ENCODE assay signal across 8 cellular contexts in the genomic region with DNA sequence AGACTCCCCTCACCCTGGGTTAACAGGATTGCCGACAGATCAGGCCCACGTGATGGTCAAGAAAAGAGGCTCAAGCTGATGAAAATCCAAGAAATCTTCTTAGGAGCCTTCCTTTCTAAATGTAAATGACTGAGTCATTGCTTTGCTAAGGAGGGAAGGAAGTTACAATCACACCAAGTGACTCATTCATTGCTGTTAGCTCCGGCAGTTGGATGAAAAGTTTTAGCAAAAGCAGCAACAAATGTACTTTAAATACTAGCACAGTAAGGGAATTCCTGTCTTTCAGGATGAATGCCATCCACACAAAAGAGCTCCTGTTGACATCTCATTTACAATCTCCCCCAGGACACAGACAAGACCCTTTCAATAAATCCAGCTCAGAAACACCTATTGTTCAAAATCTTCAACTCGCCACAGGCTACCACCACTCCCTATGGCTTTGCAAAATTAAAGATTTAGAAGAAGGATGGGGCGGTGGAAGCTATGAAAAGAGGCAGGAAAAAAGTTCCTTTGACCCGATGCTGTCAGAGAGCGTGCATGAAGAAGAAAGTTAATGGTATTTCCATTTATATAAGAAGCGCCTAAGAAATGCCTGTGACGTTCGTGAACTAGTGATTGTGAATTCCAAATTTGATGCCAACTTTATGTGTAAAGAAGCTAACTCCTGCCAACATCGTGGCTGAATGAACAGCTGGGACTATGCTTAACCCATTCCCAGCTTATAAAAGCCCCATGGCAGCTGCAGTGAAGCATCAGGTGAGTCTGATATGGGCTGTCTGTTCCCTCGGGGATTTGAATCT.
DNase-seq lines count a peak whose midpoint lies in the region; ATAC-seq and TF ChIP-seq lines count a peak whose summit lies in the region.

No MANE protein-coding gene starts in this region.

- H3K27me3 ChIP-seq in naive thymus-derived CD4-positive, alpha-beta T cell (ENCODE audit: control insufficient read depth in 2 of 2, insufficient read depth in 2 of 2, low read length in 2 of 2) = no peaks in the 10 kb centered on the region

- DNase-seq in NCI-H1092 treated with DMSO at 0.1 percent for 48 hours (lab: John Stamatoyannopoulos, UW) = peak; percentile 0
- no peak for DNase-seq in NCI-H1092 (lab: John Stamatoyannopoulos, UW)
- peak; percentile 81 for DNase-seq in MV-4-11 (lab: John Stamatoyannopoulos, UW)
- peak; percentile 61 for DNase-seq in UCSD-AML1 (lab: John Stamatoyannopoulos, UW; ENCODE audit: unreplicated experiment)
- peak; percentile 98 for DNase-seq in fibroblast of mammary gland (ENCODE audit: low read depth)
- DNase-seq in naive thymus-derived CD4-positive, alpha-beta T cell = no peak
- no peak for DNase-seq in central memory CD4-positive, alpha-beta T cell

- H3K36me3 Mint-ChIP-seq in naive thymus-derived CD4-positive, alpha-beta T cell = peaks cover 0 to 9% (median 0%) of the 10 kb centered on the region in 5 donors

- peak overlapping the region; percentile 47 for H3K4me3 ChIP-seq in fibroblast of mammary gland (ENCODE audit: control insufficient read depth, low read depth, low read length)
- H3K4me3 ChIP-seq in naive thymus-derived CD4-positive, alpha-beta T cell (ENCODE audit: low read length) = peak overlapping the region; percentile 43

- no peak for TF ChIP-seq CTCF in fibroblast of mammary gland (conservative IDR thresholded peaks at IDR 0.05; ENCODE audit: control insufficient read depth, insufficient read depth, low read depth, low read length)

- H3K4me1 ChIP-seq in naive thymus-derived CD4-positive, alpha-beta T cell (ENCODE audit: control insufficient read depth in 2 of 2, insufficient read depth in 2 of 2, low read length in 2 of 2) = peaks cover 32 to 38% of the 10 kb centered on the region in 2 donors

- H3K4me1 Mint-ChIP-seq in naive thymus-derived CD4-positive, alpha-beta T cell = peaks cover 0 to 27% (median 7%) of the 10 kb centered on the region in 7 donors

- no peaks in the 10 kb centered on the region for H3K9me3 ChIP-seq in naive thymus-derived CD4-positive, alpha-beta T cell (ENCODE audit: control insufficient read depth in 2 of 3, low read length in 3 of 3)

- POLR2A ChIA-PET in naive thymus-derived CD4-positive, alpha-beta T cell (lab: Charles Lee) = interaction anchor here (0.6 to 3.3 kb wide), 9 partner anchors 10 to 356 kb away, joined by 3 to 47 read pairs (median 8); a partner anchor contains a TSS

- no peak overlapping the region for H3K27ac ChIP-seq in naive thymus-derived CD4-positive, alpha-beta T cell (ENCODE audit: low read depth, low read length)

- CTCF ChIA-PET in naive thymus-derived CD4-positive, alpha-beta T cell (lab: Charles Lee) = interaction anchor here (0.7 to 2.0 kb wide), 7 partner anchors 9 to 306 kb away, joined by 3 to 12 read pairs (median 5); no protein-coding TSS in a partner anchor

- no peak overlapping the region for H3K4me3 Mint-ChIP-seq in naive thymus-derived CD4-positive, alpha-beta T cell

- no peak overlapping the region for H3K27ac Mint-ChIP-seq in naive thymus-derived CD4-positive, alpha-beta T cell

- peak; percentile 48 for ATAC-seq in naive thymus-derived CD4-positive, alpha-beta T cell
- ATAC-seq in GM21423 (IDR thresholded peaks at IDR 0.05; ENCODE audit: unreplicated experiment) = no peak

- no peaks in the 10 kb centered on the region for H3K36me3 ChIP-seq in naive thymus-derived CD4-positive, alpha-beta T cell (ENCODE audit: control insufficient read depth in 2 of 3, insufficient read depth in 3 of 3, low read length in 3 of 3)

- intact Hi-C loops in naive thymus-derived CD4-positive, alpha-beta T cell (cut with micrococcal nuclease) = loop anchor here (1.0 to 10.0 kb wide), 5 partner anchors 9 to 1691 kb away; a partner anchor contains a TSS

- H3K27me3 Mint-ChIP-seq in naive thymus-derived CD4-positive, alpha-beta T cell = no peaks in the 10 kb centered on the region

- H3K9me3 Mint-ChIP-seq in naive thymus-derived CD4-positive, alpha-beta T cell = peaks cover 0 to 2% (median 0%) of the 10 kb centered on the region in 11 donors

Comparison
In these comparisons a context has a peak if more than half of its experiments do, and no peak if none do; other contexts are left out.
1. DNase-seq: peak in NCI-H1092 treated with DMSO at 0.1 percent for 48 hours (single experiment), MV-4-11 (single experiment), UCSD-AML1 (single experiment) and fibroblast of mammary gland (single experiment); none in NCI-H1092 (single experiment), naive thymus-derived CD4-positive, alpha-beta T cell (0 of 9) and central memory CD4-positive, alpha-beta T cell (single experiment).